In genomic region chr10:125159932-125160855, GRCh38 we compare ENCODE assay signal across 8 cellular contexts. TPM values are rescaled to one million over a fixed set of nuclear protein-coding genes. Genes with fewer than 3 reads are reported as not detected.
DNase-seq lines count a peak whose midpoint lies in the region; ATAC-seq, FAIRE-seq and TF ChIP-seq lines count a peak whose summit lies in the region.

TSS of gene CTBP2 (minus strand) at chr10:125160563.

- DNase-seq in A172 (ENCODE audit: low spot score), result no peak
- no peak for DNase-seq in GM12865 (ENCODE audit: low read depth)
- peak; percentile 54 for DNase-seq in RCC 7860 (ENCODE audit: low spot score)
- DNase-seq in dermis microvascular lymphatic vessel endothelial cell (ENCODE audit: low read depth in 2 of 2), result peak in 1 of 2 donors; percentile 69
- DNase-seq in left lobe of liver (ENCODE audit: low spot score), result peak; percentile 49

- H3K27me3 Mint-ChIP-seq in stimulated activated naive CD8-positive, alpha-beta T cell treated with anti-CD3 and anti-CD28 coated beads, Interleukin-15, Interleukin-2, amounts not matched to agents 100 ng/mL and 50 ng/mL, for 24 hours, result peaks cover 53% of the 10 kb centered on the region

- peak within 1 kb of the TSS; percentile 59 for H3K4me3 Mint-ChIP-seq in stimulated activated naive CD8-positive, alpha-beta T cell treated with anti-CD3 and anti-CD28 coated beads, Interleukin-15, Interleukin-2, amounts not matched to agents 100 ng/mL and 50 ng/mL, for 24 hours

- no peak for TF ChIP-seq CTCF in GM12865 (IDR thresholded peaks at IDR 0.05; ENCODE audit: insufficient read depth, low read depth, low read length, missing control alignments)

- H3K4me1 Mint-ChIP-seq in stimulated activated naive CD8-positive, alpha-beta T cell treated with anti-CD3 and anti-CD28 coated beads, Interleukin-15, Interleukin-2, amounts not matched to agents 100 ng/mL and 50 ng/mL, for 24 hours (ENCODE audit: low read depth), result peaks cover 6% of the 10 kb centered on the region

- ATAC-seq in left lobe of liver, result peak; percentile 5
- no peak for ATAC-seq in HG03520 (IDR thresholded peaks at IDR 0.05; ENCODE audit: unreplicated experiment)
- ATAC-seq in GM21390 (IDR thresholded peaks at IDR 0.05; ENCODE audit: unreplicated experiment), result no peak

- H3K9me3 Mint-ChIP-seq in stimulated activated naive CD8-positive, alpha-beta T cell treated with anti-CD3 and anti-CD28 coated beads, Interleukin-15, Interleukin-2, amounts not matched to agents 100 ng/mL and 50 ng/mL, for 24 hours, result no peaks in the 10 kb centered on the region

- no peak for FAIRE-seq in RCC 7860 (lab: Jason Lieb, UNC)

- H3K27ac Mint-ChIP-seq in stimulated activated naive CD8-positive, alpha-beta T cell treated with anti-CD3 and anti-CD28 coated beads, Interleukin-15, Interleukin-2, amounts not matched to agents 100 ng/mL and 50 ng/mL, for 24 hours, result no peak within 1 kb of the TSS

- peak within 1 kb of the TSS; percentile 6; the same call in 1 of the 2 replicates for H3K4me3 ChIP-seq in GM12865 (ENCODE audit: low read depth, low read length)

- H3K36me3 Mint-ChIP-seq in stimulated activated naive CD8-positive, alpha-beta T cell treated with anti-CD3 and anti-CD28 coated beads, Interleukin-15, Interleukin-2, amounts not matched to agents 100 ng/mL and 50 ng/mL, for 24 hours (ENCODE audit: low read depth), result no peaks in the 10 kb centered on the region

RNA-seq across cellular contexts. Expression of gene CTBP2, which starts in this region (rescaled TPM):
- 35.0 and 35.5 TPM in 2 replicates for total RNA-seq in A172 (2014; rRNA removed; shearing (Covaris generic))
- total RNA-seq in dermis microvascular lymphatic vessel endothelial cell (84.0 and 133 TPM in 2 replicates), left lobe of liver (5.8 TPM)

Comparison
In these comparisons a context has a peak if more than half of its experiments do, and no peak if none do; other contexts are left out.
1. DNase-seq: peak in RCC 7860 (single experiment) and left lobe of liver (single experiment); none in A172 (single experiment) and GM12865 (single experiment).